In genomic region chr10:109957092-109957797, GRCh38 we compare ENCODE assay signal across 9 cellular contexts. TPM values are rescaled to one million over a fixed set of nuclear protein-coding genes. Genes with fewer than 3 reads are reported as not detected.
DNase-seq lines count a peak whose midpoint lies in the region; ATAC-seq and TF ChIP-seq lines count a peak whose summit lies in the region.
"Had no signal": no experiment of that assay in that cellular context is flagged by ENCODE, and none has a peak within 500 bp of the region (broad histone marks: within the 10 kb centered on the region; RNA-seq: fewer than 3 reads in every experiment).

No MANE protein-coding gene starts in this region.

- TF ChIP-seq CTCF in cardiac muscle cell (IDR thresholded peaks at IDR 0.05; ENCODE audit: low read depth, low read length) (no peak), upper lobe of right lung (IDR thresholded peaks at IDR 0.05) (no peak), ovary (IDR thresholded peaks at IDR 0.05) (no peak)

- peak overlapping the region; percentile 8 for H3K27ac ChIP-seq in cardiac muscle cell
- no peak overlapping the region for H3K27ac ChIP-seq in upper lobe of right lung
- H3K27ac ChIP-seq in ovary = no peak overlapping the region

- ATAC-seq in Right ventricle myocardium inferior (no peak), HG02938 (IDR thresholded peaks at IDR 0.05; ENCODE audit: unreplicated experiment) (peak; percentile 96), upper lobe of right lung (peak; percentile 50)

- peaks cover 20% of the 10 kb centered on the region for H3K4me1 ChIP-seq in cardiac muscle cell (ENCODE audit: low read depth)
- no peaks in the 10 kb centered on the region for H3K4me1 ChIP-seq in upper lobe of right lung
- H3K4me1 ChIP-seq in ovary (ENCODE audit: insufficient read depth) = peaks cover 2% of the 10 kb centered on the region

- H3K4me3 ChIP-seq in cardiac muscle cell (no peak overlapping the region), upper lobe of right lung (no peak overlapping the region), ovary (no peak overlapping the region)

- DNase-seq in cardiac muscle cell (ENCODE audit: low read depth in 1 of 2, low spot score in 1 of 2) (no peak), Right ventricle myocardium inferior (ENCODE audit: missing footprints) (no peak), NCI-H2107 treated with DMSO at 0.1 percent for 48 hours (lab: John Stamatoyannopoulos, UW; ENCODE audit: unreplicated experiment) (peak; percentile 39), upper lobe of right lung (no peak), cortex of kidney (lab: John Stamatoyannopoulos, UW) (no peak), middle frontal gyrus (ENCODE audit: extremely low spot score, low spot score) (no peak), ovary (no peak)

- TF ChIP-seq EP300 in ovary (IDR thresholded peaks at IDR 0.05) = no peak

- TF ChIP-seq POLR2A in ovary (IDR thresholded peaks at IDR 0.05) = no peak

- H3K36me3 ChIP-seq in cardiac muscle cell (no peaks in the 10 kb centered on the region), upper lobe of right lung (no peaks in the 10 kb centered on the region), ovary (no peaks in the 10 kb centered on the region)

- H3K27me3 ChIP-seq in cardiac muscle cell = no peaks in the 10 kb centered on the region
- no peaks in the 10 kb centered on the region for H3K27me3 ChIP-seq in upper lobe of right lung
- H3K27me3 ChIP-seq in ovary = no peaks in the 10 kb centered on the region

- 92 to 93% (median 92%) methylated on average over 9 of the region's 9 CpGs for WGBS in ovary, 3 donors

- intact Hi-C loops in Right ventricle myocardium inferior (cut with DNase I) (no loop called here), upper lobe of right lung (cut with DNase I) (no loop called here), ovary (cut with DNase I) (no loop called here)

- H3K9me3 ChIP-seq in cardiac muscle cell (ENCODE audit: low read depth) (no peaks in the 10 kb centered on the region), upper lobe of right lung (no peaks in the 10 kb centered on the region), ovary (no peaks in the 10 kb centered on the region)
- H3K9me3 ChIP-seq: SK-N-SH had no signal

RNA-seq across cellular contexts. Expression of gene XPNPEP1, which starts 33.9 kb away (rescaled TPM):
- total RNA-seq in cardiac muscle cell = 114 and 137 TPM in 2 replicates
- polyA plus RNA-seq in cardiac muscle cell = 68.1 and 87.1 TPM in 2 replicates
- 43.6 TPM for total RNA-seq in Right ventricle myocardium inferior
- total RNA-seq in upper lobe of right lung = 45.2 TPM
- total RNA-seq in ovary = 10 to 100 TPM; 39.6 to 70.7 (median 47.1) TPM
- 10 to 100 TPM; 27.2 to 70.4 TPM for polyA plus RNA-seq in ovary

RNA-seq across cellular contexts. Expression of gene ADD3, which starts 50.5 kb away (rescaled TPM):
- total RNA-seq in cardiac muscle cell (114 and 168 TPM in 2 replicates), Right ventricle myocardium inferior (121 TPM), upper lobe of right lung (57.4 TPM), ovary (100 to 1,000 TPM in 1 of 7 donors, 10 to 100 TPM in 6; 65.3 to 110 (median 85.5) TPM)
- polyA plus RNA-seq in cardiac muscle cell (96.9 and 164 TPM in 2 replicates), ovary (10 to 100 TPM; 69.6 to 81.0 TPM)
